In the genomic region with DNA sequence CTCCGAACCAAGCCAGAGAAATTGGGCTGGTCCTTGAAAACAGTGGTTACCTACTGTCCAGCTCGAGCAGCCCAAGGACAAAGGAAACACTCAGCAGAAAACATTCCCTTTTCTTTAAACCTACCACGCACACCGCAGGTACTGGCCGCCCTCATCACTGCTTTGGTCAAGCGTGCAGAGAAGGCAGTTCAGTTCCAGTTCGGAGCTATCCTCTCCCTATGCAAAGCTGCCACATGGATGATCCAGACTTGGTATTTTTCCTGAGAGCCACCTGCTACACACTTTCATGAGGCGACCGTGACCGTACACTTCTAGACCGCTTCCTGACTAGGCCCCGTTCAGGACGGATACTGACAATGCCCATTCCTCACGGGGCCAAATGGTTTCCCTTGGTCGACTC, we compare ENCODE assay signal across 19 cellular contexts.
"Had no signal": no experiment of that assay in that cellular context is flagged by ENCODE, and none has a peak within 500 bp of the region (broad histone marks: within the 10 kb centered on the region; RNA-seq: fewer than 3 reads in every experiment).

No MANE protein-coding gene starts in this region.

- DNase-seq: dermis blood vessel endothelial cell; endodermal cell; head of caudate nucleus; kidney; left cardiac atrium; left ventricle myocardium inferior; mesendoderm; naive thymus-derived CD4-positive, alpha-beta T cell; nucleus accumbens; ovary; right cardiac atrium; stimulated activated CD4-positive, alpha-beta T cell treated with anti-CD3 and anti-CD28 coated beads, Interleukin-2, amount 100 ng/mL, for 48 hours; stimulated activated naive CD4-positive, alpha-beta T cell treated with Interleukin-2 at 50 U/mL for 16 hours; trophoblast cell had no signal

- H3K4me3 ChIP-seq: hepatocyte, left ventricle myocardium inferior, lung, ovary, smooth muscle cell had no signal

- H3K27me3 ChIP-seq: hepatocyte, ovary had no signal

- H3K36me3 ChIP-seq: ovary had no signal

- H2AFZ ChIP-seq: hepatocyte had no signal

- H3K9me3 Mint-ChIP-seq: endodermal cell; naive thymus-derived CD4-positive, alpha-beta T cell; neural crest cell had no signal

- H3K4me3 Mint-ChIP-seq: endodermal cell; naive thymus-derived CD4-positive, alpha-beta T cell had no signal

- H3K27ac Mint-ChIP-seq: endodermal cell had no signal

- FAIRE-seq: colon, kidney had no signal

- ATAC-seq: left cardiac atrium; naive thymus-derived CD4-positive, alpha-beta T cell; right cardiac atrium had no signal

- H3K4me2 ChIP-seq: hepatocyte, smooth muscle cell had no signal

- H3K9me3 ChIP-seq: left ventricle myocardium inferior, ovary had no signal

- H3K27ac ChIP-seq: hepatocyte, left ventricle myocardium inferior, ovary had no signal

- H3K27me3 Mint-ChIP-seq: naive thymus-derived CD4-positive, alpha-beta T cell had no signal
